In genomic region chr2:85255813-85256581, GRCh38 we compare ENCODE assay signal across 10 cellular contexts.
DNase-seq lines count a peak whose midpoint lies in the region; ATAC-seq and TF ChIP-seq lines count a peak whose summit lies in the region.
"Had no signal": no experiment of that assay in that cellular context is flagged by ENCODE, and none has a peak within 500 bp of the region (broad histone marks: within the 10 kb centered on the region; RNA-seq: fewer than 3 reads in every experiment).

No MANE protein-coding gene starts in this region.

- TF ChIP-seq CTCF in HFF-Myc (IDR thresholded peaks at IDR 0.05; ENCODE audit: low read depth, low read length, missing control alignments) (no peak), brain microvascular endothelial cell (IDR thresholded peaks at IDR 0.05; ENCODE audit: low read depth, low read length, missing control alignments) (no peak)

- peak overlapping the region; percentile 69 for H3K4me2 ChIP-seq in skeletal muscle satellite cell (ENCODE audit: low read length)

- H3K27ac ChIP-seq in brain microvascular endothelial cell = no peak overlapping the region
- peak overlapping the region; percentile 80 for H3K27ac ChIP-seq in iPS-18a (ENCODE audit: low read length)

- in situ Hi-C loops in brain microvascular endothelial cell (cut with HindIII; ENCODE audit: low pct_ligation_motif_present, low sequenced_read_pairs) = no loop called here

- H3K4me1 ChIP-seq in iPS-18a (ENCODE audit: control insufficient read depth, low read depth, low read length) (peaks cover 85% of the 10 kb centered on the region), skeletal muscle satellite cell (ENCODE audit: control insufficient read depth, insufficient read depth, low read length) (peaks cover 31% of the 10 kb centered on the region)

- H3K4me3 ChIP-seq in HFF-Myc (replicated peaks; ENCODE audit: low read depth, low read length) = 0 out of 2 replicates have a peak overlapping the region, but pooled peaks have one; percentile 1
- H3K4me3 ChIP-seq in brain microvascular endothelial cell (ENCODE audit: low read depth, low read length) = peak overlapping the region; percentile 26
- H3K4me3 ChIP-seq in iPS-18a (ENCODE audit: low read length) = peak overlapping the region; percentile 46
- peak overlapping the region; percentile 53 for H3K4me3 ChIP-seq in skeletal muscle satellite cell (ENCODE audit: low read length)
- H3K4me3 ChIP-seq: MG63 had no signal

- ATAC-seq in HG03457 (IDR thresholded peaks at IDR 0.05; ENCODE audit: unreplicated experiment) = no peak

- DNase-seq in HFF-Myc (ENCODE audit: extremely low read depth, low read depth) (no peak), brain microvascular endothelial cell (peak; percentile 36), NK-92 (lab: John Stamatoyannopoulos, UW; ENCODE audit: unreplicated experiment) (no peak), cerebellum (ENCODE audit: low spot score) (no peak), SHP77 treated with DMSO at 0.1 percent for 48 hours (lab: John Stamatoyannopoulos, UW) (no peak)
- DNase-seq: activated effector memory CD4-positive, alpha-beta T cell treated with Interleukin-2 at 50 U/mL for 16 hours; MG63 had no signal

- H3K9me3 ChIP-seq in iPS-18a (ENCODE audit: control insufficient read depth, low read depth, low read length) (no peaks in the 10 kb centered on the region), skeletal muscle satellite cell (replicated peaks; ENCODE audit: low read length) (no peaks in the 10 kb centered on the region)
- H3K9me3 ChIP-seq: MG63 had no signal

- H3K9ac ChIP-seq in iPS-18a (ENCODE audit: low read length) (peak overlapping the region; percentile 66), skeletal muscle satellite cell (ENCODE audit: low read depth, low read length) (peak overlapping the region; percentile 57)

- H3K36me3 ChIP-seq in brain microvascular endothelial cell (replicated peaks) (no peaks in the 10 kb centered on the region), iPS-18a (ENCODE audit: control insufficient read depth, low read depth, low read length) (no peaks in the 10 kb centered on the region), skeletal muscle satellite cell (ENCODE audit: insufficient read depth, low read length) (no peaks in the 10 kb centered on the region)
- H3K36me3 ChIP-seq: MG63 had no signal

- no peaks in the 10 kb centered on the region for H3K27me3 ChIP-seq in brain microvascular endothelial cell (replicated peaks)
- no peaks in the 10 kb centered on the region for H3K27me3 ChIP-seq in iPS-18a (ENCODE audit: control insufficient read depth, insufficient read depth, low read length)
- H3K27me3 ChIP-seq in skeletal muscle satellite cell (ENCODE audit: control insufficient read depth, insufficient read depth, low read length) = no peaks in the 10 kb centered on the region
- H3K27me3 ChIP-seq: MG63 had no signal

Comparison
In these comparisons a context has a peak if more than half of its experiments do, and no peak if none do; other contexts are left out.
1. H3K4me3 ChIP-seq: peak in every context shown above with its lines; median percentile 53 in skeletal muscle satellite cell; 46 in iPS-18a; 26 in brain microvascular endothelial cell; 1 in HFF-Myc.